In the genomic region with DNA sequence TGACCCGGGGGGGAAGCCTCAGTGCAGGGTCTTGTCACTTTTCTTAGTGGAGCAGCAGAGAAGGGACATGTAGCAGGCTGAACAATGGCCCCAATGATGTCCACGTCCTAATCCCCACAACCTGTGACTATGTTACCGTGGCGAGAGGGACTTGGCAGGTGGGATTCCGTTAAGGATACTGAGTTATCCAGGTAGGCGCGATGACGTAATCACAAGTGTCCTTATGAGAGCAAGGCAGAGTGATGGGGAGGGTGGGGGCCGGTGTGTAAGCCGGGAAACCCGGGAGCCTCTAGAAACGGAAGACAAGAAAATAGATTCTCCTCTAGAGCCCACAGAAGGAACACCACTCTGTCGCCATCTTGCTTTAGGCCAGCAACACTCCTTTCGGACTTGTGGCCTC, we compare ENCODE assay signal across 21 cellular contexts. TPM values are rescaled to one million over a fixed set of nuclear protein-coding genes. Genes with fewer than 3 reads are reported as not detected.
DNase-seq lines count a peak whose midpoint lies in the region; ATAC-seq, FAIRE-seq and TF ChIP-seq lines count a peak whose summit lies in the region.
"Had no signal": no experiment of that assay in that cellular context is flagged by ENCODE, and none has a peak within 500 bp of the region (broad histone marks: within the 10 kb centered on the region; RNA-seq: fewer than 3 reads in every experiment).

No MANE protein-coding gene starts in this region.

- no peak overlapping the region for H3K4me3 Mint-ChIP-seq in natural killer cell treated with Interleukin-12 subunit alpha and Interleukin-12 subunit beta and Interleukin-15 and Interleukin-18, amount 100 ng/mL, for 72 hours
- no peak overlapping the region for H3K4me3 Mint-ChIP-seq in natural killer cell
- H3K4me3 Mint-ChIP-seq in T-helper 17 cell = no peak overlapping the region
- no peak overlapping the region for H3K4me3 Mint-ChIP-seq in nephron progenitor cell
- H3K4me3 Mint-ChIP-seq: H9 had no signal

- peak; percentile 47 for DNase-seq in natural killer cell treated with Interleukin-12 subunit alpha and Interleukin-12 subunit beta and Interleukin-15 and Interleukin-18, amount 100 ng/mL, for 72 hours (ENCODE audit: low spot score)
- no peak for DNase-seq in natural killer cell
- DNase-seq in T-helper 17 cell = no peak
- DNase-seq in nephron progenitor cell = no peak
- no peak for DNase-seq in kidney tubule cell (ENCODE audit: low spot score)
- DNase-seq in HTR-8/SVneo (ENCODE audit: insufficient read length, low spot score) = no peak
- DNase-seq: ACHN; BE2C; C1 segment of cervical spinal cord; CD4-positive, CD25-positive, alpha-beta regulatory T cell; CD8-positive, alpha-beta memory T cell; COR-L47; DMS79; GDM1; H9; KBM-7 had no signal

- no peaks in the 10 kb centered on the region for H3K9me3 Mint-ChIP-seq in natural killer cell treated with Interleukin-12 subunit alpha and Interleukin-12 subunit beta and Interleukin-15 and Interleukin-18, amount 100 ng/mL, for 72 hours
- no peaks in the 10 kb centered on the region for H3K9me3 Mint-ChIP-seq in natural killer cell
- peaks cover 8% of the 10 kb centered on the region for H3K9me3 Mint-ChIP-seq in nephron progenitor cell
- H3K9me3 Mint-ChIP-seq: CD4-positive, CD25-positive, alpha-beta regulatory T cell; CD8-positive, alpha-beta memory T cell had no signal

- peaks cover 0 to 2% of the 10 kb centered on the region in 2 donors for H3K27me3 Mint-ChIP-seq in natural killer cell treated with Interleukin-12 subunit alpha and Interleukin-12 subunit beta and Interleukin-15 and Interleukin-18, amount 100 ng/mL, for 72 hours
- H3K27me3 Mint-ChIP-seq in natural killer cell (ENCODE audit: low read depth in 2 of 2) (peaks cover 0 to 11% of the 10 kb centered on the region in 2 donors), T-helper 17 cell (no peaks in the 10 kb centered on the region), nephron progenitor cell (ENCODE audit: low read depth, poor library complexity) (peaks cover 10% of the 10 kb centered on the region)
- H3K27me3 Mint-ChIP-seq: CD8-positive, alpha-beta memory T cell had no signal

- intact Hi-C loops in natural killer cell (cut with micrococcal nuclease) = no loop called here

- H3K27ac Mint-ChIP-seq in natural killer cell treated with Interleukin-12 subunit alpha and Interleukin-12 subunit beta and Interleukin-15 and Interleukin-18, amount 100 ng/mL, for 72 hours = no peak overlapping the region
- H3K27ac Mint-ChIP-seq in natural killer cell (no peak overlapping the region), T-helper 17 cell (peak overlapping the region; percentile 67), nephron progenitor cell (peak overlapping the region; percentile 61)

- H3K9me3 ChIP-seq in T-helper 17 cell (ENCODE audit: control insufficient read depth, low read length, poor library complexity, severe bottlenecking) = no peaks in the 10 kb centered on the region
- H3K9me3 ChIP-seq: BE2C had no signal

- TF ChIP-seq CTCF in natural killer cell (IDR thresholded peaks at IDR 0.05) (no peak), nephron progenitor cell (IDR thresholded peaks at IDR 0.05) (no peak)

- ATAC-seq in natural killer cell treated with Interleukin-12 subunit alpha and Interleukin-12 subunit beta and Interleukin-15 and Interleukin-18, amount 100 ng/mL, for 72 hours = no peak
- ATAC-seq in natural killer cell (no peak), T-helper 17 cell (no peak)

- no peak for FAIRE-seq in HTR-8/SVneo (lab: Jason Lieb, UNC)
- FAIRE-seq: A204.1, D721Med, GM12892, H1 had no signal

- no peaks in the 10 kb centered on the region for H3K36me3 Mint-ChIP-seq in natural killer cell treated with Interleukin-12 subunit alpha and Interleukin-12 subunit beta and Interleukin-15 and Interleukin-18, amount 100 ng/mL, for 72 hours
- H3K36me3 Mint-ChIP-seq in natural killer cell = no peaks in the 10 kb centered on the region
- peaks cover 4% of the 10 kb centered on the region for H3K36me3 Mint-ChIP-seq in T-helper 17 cell (ENCODE audit: low read depth)
- peaks cover 7% of the 10 kb centered on the region for H3K36me3 Mint-ChIP-seq in nephron progenitor cell (ENCODE audit: low read depth)
- H3K36me3 Mint-ChIP-seq: CD4-positive, CD25-positive, alpha-beta regulatory T cell; CD8-positive, alpha-beta memory T cell had no signal

- H3K4me1 Mint-ChIP-seq in natural killer cell treated with Interleukin-12 subunit alpha and Interleukin-12 subunit beta and Interleukin-15 and Interleukin-18, amount 100 ng/mL, for 72 hours (ENCODE audit: low read depth in 2 of 2) = peaks cover 7 to 14% of the 10 kb centered on the region in 2 donors
- H3K4me1 Mint-ChIP-seq in natural killer cell (peaks cover 6 to 9% of the 10 kb centered on the region in 2 donors), T-helper 17 cell (peaks cover 29% of the 10 kb centered on the region), nephron progenitor cell (peaks cover 4% of the 10 kb centered on the region)

RNA-seq across cellular contexts. Expression of a gene that starts 4.4 kb away (rescaled TPM):
- total RNA-seq in natural killer cell treated with Interleukin-12 subunit alpha and Interleukin-12 subunit beta and Interleukin-15 and Interleukin-18, amount 100 ng/mL, for 72 hours = under 1 TPM; 0.14 to 0.22 TPM
- total RNA-seq in natural killer cell (under 1 TPM in 2 of 3 donors, not detected in 1; 0.09 to 0.13 TPM), T-helper 17 cell (under 1 TPM; 0.12 to 0.37 TPM)

RNA-seq across cellular contexts. Expression of a gene that starts 33.5 kb away (rescaled TPM):
- total RNA-seq in natural killer cell treated with Interleukin-12 subunit alpha and Interleukin-12 subunit beta and Interleukin-15 and Interleukin-18, amount 100 ng/mL, for 72 hours = not detected
- not detected for total RNA-seq in natural killer cell
- total RNA-seq in T-helper 17 cell = not detected
- total RNA-seq: CD4-positive, CD25-positive, alpha-beta regulatory T cell; CD8-positive, alpha-beta memory T cell; Daoy; H1; H9 had no signal

RNA-seq across cellular contexts. Expression of a gene that starts 50.4 kb away (rescaled TPM):
- 100 to 1,000 TPM; 168 to 241 TPM for total RNA-seq in natural killer cell treated with Interleukin-12 subunit alpha and Interleukin-12 subunit beta and Interleukin-15 and Interleukin-18, amount 100 ng/mL, for 72 hours
- total RNA-seq in natural killer cell = 100 to 1,000 TPM; 250 to 357 (median 296) TPM
- total RNA-seq in T-helper 17 cell = 100 to 1,000 TPM; 478 to 531 TPM

RNA-seq across cellular contexts. Expression of a gene that starts 50.5 kb away (rescaled TPM):
- 10 to 100 TPM; 22.9 to 23.0 TPM for total RNA-seq in natural killer cell treated with Interleukin-12 subunit alpha and Interleukin-12 subunit beta and Interleukin-15 and Interleukin-18, amount 100 ng/mL, for 72 hours
- total RNA-seq in natural killer cell (10 to 100 TPM; 10.1 to 15.1 (median 12.1) TPM), T-helper 17 cell (10 to 100 TPM in 1 of 2 donors, 1 to 10 TPM in 1; 9.3 to 12.1 TPM)

RNA-seq across cellular contexts. Expression of a gene that starts 54.2 kb away (rescaled TPM):
- total RNA-seq in natural killer cell treated with Interleukin-12 subunit alpha and Interleukin-12 subunit beta and Interleukin-15 and Interleukin-18, amount 100 ng/mL, for 72 hours = 10 to 100 TPM; 12.3 to 55.1 TPM
- total RNA-seq in natural killer cell (1 to 10 TPM; 3.7 to 7.2 (median 4.8) TPM), T-helper 17 cell (1 to 10 TPM; 2.3 to 6.5 TPM)

Comparison
In these comparisons a context has a peak if more than half of its experiments do, and no peak if none do; other contexts are left out.
1. H3K27ac Mint-ChIP-seq: peak in T-helper 17 cell (single experiment) and nephron progenitor cell (single experiment); none in natural killer cell treated with Interleukin-12 subunit alpha and Interleukin-12 subunit beta and Interleukin-15 and Interleukin-18, amount 100 ng/mL, for 72 hours (0 of 2) and natural killer cell (0 of 2).